Comparison of ENCODE assay signal across 23 cellular contexts in genomic region chr6:90311569-90311968, GRCh38.
"Had no signal": no experiment of that assay in that cellular context is flagged by ENCODE, and none has a peak within 500 bp of the region (broad histone marks: within the 10 kb centered on the region; RNA-seq: fewer than 3 reads in every experiment).

No MANE protein-coding gene starts in this region.

- H3K27me3 ChIP-seq: ovary, right atrium auricular region, right lobe of liver, tibial nerve, uterus had no signal

- H3K4me3 ChIP-seq: left ventricle myocardium inferior, ovary, right atrium auricular region, right lobe of liver, smooth muscle cell, tibial nerve, uterus had no signal

- H3K9me3 ChIP-seq: left ventricle myocardium inferior, ovary, right atrium auricular region, right lobe of liver, tibial nerve, uterus had no signal

- FAIRE-seq: islet of Langerhans, kidney had no signal

- DNase-seq: hypothalamus; immature natural killer cell; kidney; left colon; left ventricle myocardium inferior; mesendoderm; naive thymus-derived CD4-positive, alpha-beta T cell; ovary; right lobe of liver; stimulated activated CD4-positive, alpha-beta T cell treated with anti-CD3 and anti-CD28 coated beads, Interleukin-1b, Interleukin-23, amount 100 ng/mL, for 48 hours; stimulated activated CD4-positive, alpha-beta T cell treated with anti-CD3 and anti-CD28 coated beads, Interleukin-2, amount 100 ng/mL, for 48 hours; stimulated activated CD4-positive, alpha-beta T cell treated with anti-CD3 and anti-CD28 coated beads, Interleukin-4, amount 100 ng/mL, for 4 hours; stimulated activated CD8-positive, alpha-beta memory T cell treated with anti-CD3 and anti-CD28 coated beads, Interleukin-4, amount 100 ng/mL, for 48 hours; stimulated activated naive CD4-positive, alpha-beta T cell treated with Interleukin-2 at 50 U/mL for 16 hours; stimulated activated naive CD8-positive, alpha-beta T cell treated with anti-CD3 and anti-CD28 coated beads, Interleukin-15, amount 100 ng/mL, for 72 hours; substantia nigra; uterus had no signal

- H3K4me1 ChIP-seq: left ventricle myocardium inferior, right atrium auricular region, right lobe of liver, tibial nerve, uterus had no signal

- H3K4me2 ChIP-seq: smooth muscle cell had no signal

- H3K36me3 ChIP-seq: left ventricle myocardium inferior, ovary, right atrium auricular region, right lobe of liver, tibial nerve, uterus had no signal

- ATAC-seq: left colon; naive thymus-derived CD4-positive, alpha-beta T cell; natural killer cell treated with Interleukin-12 subunit alpha and Interleukin-12 subunit beta and Interleukin-15 and Interleukin-18, amount 100 ng/mL, for 72 hours; right lobe of liver; stimulated activated memory B cell treated with anti-CD40 and anti-IgM and Interleukin-4, amounts not matched to agents 10 μg/mL and 1 μg/mL and 100 μg/mL, for 72 hours; stimulated activated naive CD8-positive, alpha-beta T cell treated with anti-CD3 and anti-CD28 coated beads, Interleukin-15, amount 100 ng/mL, for 72 hours had no signal

- H3K27ac ChIP-seq: left ventricle myocardium inferior, ovary, right atrium auricular region, right lobe of liver, tibial nerve, uterus had no signal
